1 cellular context compared by ENCODE assay signal in the genomic region with DNA sequence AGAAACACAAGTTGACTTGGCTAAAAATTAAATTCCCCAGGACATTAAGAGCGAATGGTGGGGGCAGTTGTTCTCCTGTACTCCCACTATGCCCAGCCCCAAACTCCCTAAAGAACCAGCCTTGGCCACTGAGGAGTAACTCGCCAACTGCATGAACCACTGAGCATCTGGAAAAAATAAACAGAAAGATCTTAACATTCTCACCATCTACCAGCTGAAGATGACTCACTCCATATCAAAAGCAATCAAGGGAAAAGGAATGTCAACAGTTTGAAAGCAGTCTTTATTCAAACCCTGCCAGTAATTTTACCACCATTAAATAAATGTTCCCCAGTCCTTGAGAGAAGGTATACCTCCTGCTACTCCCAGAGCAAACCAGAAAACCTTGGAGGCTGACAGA.
TF ChIP-seq lines count a peak whose summit lies in the region.

No MANE protein-coding gene starts in this region.

TF ChIP-seq in K562, 482 proteins besides CTCF, POLR2A, EP300 and RAD21 (continued from another document):
- TF ChIP-seq, protein P1, sequence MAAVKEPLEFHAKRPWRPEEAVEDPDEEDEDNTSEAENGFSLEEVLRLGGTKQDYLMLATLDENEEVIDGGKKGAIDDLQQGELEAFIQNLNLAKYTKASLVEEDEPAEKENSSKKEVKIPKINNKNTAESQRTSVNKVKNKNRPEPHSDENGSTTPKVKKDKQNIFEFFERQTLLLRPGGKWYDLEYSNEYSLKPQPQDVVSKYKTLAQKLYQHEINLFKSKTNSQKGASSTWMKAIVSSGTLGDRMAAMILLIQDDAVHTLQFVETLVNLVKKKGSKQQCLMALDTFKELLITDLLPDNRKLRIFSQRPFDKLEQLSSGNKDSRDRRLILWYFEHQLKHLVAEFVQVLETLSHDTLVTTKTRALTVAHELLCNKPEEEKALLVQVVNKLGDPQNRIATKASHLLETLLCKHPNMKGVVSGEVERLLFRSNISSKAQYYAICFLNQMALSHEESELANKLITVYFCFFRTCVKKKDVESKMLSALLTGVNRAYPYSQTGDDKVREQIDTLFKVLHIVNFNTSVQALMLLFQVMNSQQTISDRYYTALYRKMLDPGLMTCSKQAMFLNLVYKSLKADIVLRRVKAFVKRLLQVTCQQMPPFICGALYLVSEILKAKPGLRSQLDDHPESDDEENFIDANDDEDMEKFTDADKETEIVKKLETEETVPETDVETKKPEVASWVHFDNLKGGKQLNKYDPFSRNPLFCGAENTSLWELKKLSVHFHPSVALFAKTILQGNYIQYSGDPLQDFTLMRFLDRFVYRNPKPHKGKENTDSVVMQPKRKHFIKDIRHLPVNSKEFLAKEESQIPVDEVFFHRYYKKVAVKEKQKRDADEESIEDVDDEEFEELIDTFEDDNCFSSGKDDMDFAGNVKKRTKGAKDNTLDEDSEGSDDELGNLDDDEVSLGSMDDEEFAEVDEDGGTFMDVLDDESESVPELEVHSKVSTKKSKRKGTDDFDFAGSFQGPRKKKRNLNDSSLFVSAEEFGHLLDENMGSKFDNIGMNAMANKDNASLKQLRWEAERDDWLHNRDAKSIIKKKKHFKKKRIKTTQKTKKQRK (IDR thresholded peaks at IDR 0.05; ENCODE audit: borderline replicate concordance, low read depth, low read length): no peak
- no peak for TF ChIP-seq KLF6 (CRISPR knock-in tag; IDR thresholded peaks at IDR 0.05; ENCODE audit: borderline replicate concordance)
- peak; percentile 29; the same call in 1 of the 2 replicates for TF ChIP-seq FOSL1 (tag; conservative IDR thresholded peaks at IDR 0.05)
- TF ChIP-seq JUND (IDR thresholded peaks at IDR 0.05; ENCODE audit: borderline replicate concordance, low read depth, low read length): peak; percentile 54; the same call in 1 of the 2 replicates
- peak; percentile 22; the same call in 1 of the 3 replicates for TF ChIP-seq JUND (tag; IDR thresholded peaks at IDR 0.05; ENCODE audit: borderline replicate concordance, low read depth, low read length)
- TF ChIP-seq HSF4 (CRISPR knock-in tag; IDR thresholded peaks at IDR 0.05; ENCODE audit: borderline replicate concordance): no peak
- TF ChIP-seq NR0B1 (IDR thresholded peaks at IDR 0.05; ENCODE audit: partially characterized antibody): no peak
- TF ChIP-seq, protein P2, sequence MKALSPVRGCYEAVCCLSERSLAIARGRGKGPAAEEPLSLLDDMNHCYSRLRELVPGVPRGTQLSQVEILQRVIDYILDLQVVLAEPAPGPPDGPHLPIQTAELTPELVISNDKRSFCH (CRISPR knock-in tag; IDR thresholded peaks at IDR 0.05): no peak
- TF ChIP-seq, protein P2 (tag; IDR thresholded peaks at IDR 0.05): no peak
TF ChIP-seq in K562: peak in this region for 2.
